8 cellular contexts compared by ENCODE assay signal in the genomic region with DNA sequence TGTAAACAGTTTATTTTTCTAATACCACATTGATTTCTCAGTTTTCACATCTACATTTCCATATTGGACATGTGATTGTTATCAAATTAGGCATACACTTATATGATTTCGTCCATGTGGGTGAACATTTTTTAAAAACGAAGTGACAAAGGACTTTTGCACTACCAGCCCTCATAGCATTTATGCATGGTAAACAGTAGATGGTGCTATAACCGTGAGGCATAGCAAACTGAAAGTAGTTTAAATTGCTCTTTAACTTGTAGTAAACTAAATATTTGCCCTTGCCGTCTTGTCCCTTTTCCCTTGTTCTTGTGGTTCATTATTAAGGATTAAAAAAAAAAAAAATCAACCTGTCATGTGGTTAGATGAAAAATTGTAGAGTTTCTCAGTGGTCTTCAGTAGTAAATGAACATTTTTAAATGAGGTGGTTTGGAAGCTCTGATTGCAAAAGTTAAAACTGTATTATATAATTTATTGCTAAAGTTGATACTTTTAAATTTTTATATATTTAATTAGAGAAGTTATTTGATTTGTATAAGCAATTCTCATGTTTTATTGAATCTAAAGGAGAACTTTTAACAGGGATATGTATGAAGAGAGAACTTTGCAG. TPM values are rescaled to one million over a fixed set of nuclear protein-coding genes. Genes with fewer than 3 reads are reported as not detected.
DNase-seq lines count a peak whose midpoint lies in the region; ATAC-seq, FAIRE-seq and TF ChIP-seq lines count a peak whose summit lies in the region.

No MANE protein-coding gene starts in this region.

- no peak overlapping the region for H3K9ac ChIP-seq in NT2/D1 (ENCODE audit: insufficient read length, low read depth)
- no peak overlapping the region for H3K9ac ChIP-seq in mammary epithelial cell (ENCODE audit: insufficient read depth, low read length)
- no peak overlapping the region for H3K9ac ChIP-seq in kidney (ENCODE audit: low read length in 2 of 2)

- H3K9me3 ChIP-seq in NT2/D1 (ENCODE audit: insufficient read depth, low read length) = no peaks in the 10 kb centered on the region
- H3K9me3 ChIP-seq in mammary epithelial cell (replicated peaks; ENCODE audit: insufficient read depth, low read length) = no peaks in the 10 kb centered on the region
- H3K9me3 ChIP-seq in kidney (ENCODE audit: control insufficient read depth in 1 of 2, low read length in 2 of 2) = no peaks in the 10 kb centered on the region

- H3K4me1 ChIP-seq in NT2/D1 (ENCODE audit: insufficient read depth, insufficient read length) (no peaks in the 10 kb centered on the region), mammary epithelial cell (ENCODE audit: insufficient read depth, low read length) (no peaks in the 10 kb centered on the region), kidney (ENCODE audit: control insufficient read depth in 1 of 2, insufficient read depth in 1 of 2, low read depth in 1 of 2, low read length in 2 of 2) (no peaks in the 10 kb centered on the region)

- H3K4me3 ChIP-seq in NT2/D1 (ENCODE audit: insufficient read length, low read depth) (no peak overlapping the region), mammary epithelial cell (replicated peaks in 1 of 3; ENCODE audit: insufficient read depth in 1 of 3, low read depth in 2 of 3, low read length in 3 of 3) (peak overlapping the region; percentile 15 to 40 (median 22)), kidney (ENCODE audit: low read length in 2 of 2) (peak overlapping the region; percentile 47 to 57)

- H4K20me1 ChIP-seq in mammary epithelial cell (ENCODE audit: insufficient read depth, low read length) = no peaks in the 10 kb centered on the region

- CTCF ChIA-PET in mammary epithelial cell (lab: Charles Lee; ENCODE audit: low non-redundant PET) = no interaction called here

- H2AFZ ChIP-seq in mammary epithelial cell (ENCODE audit: low read depth, low read length) = peak overlapping the region; percentile 60

- TF ChIP-seq CTCF in mammary epithelial cell (conservative IDR thresholded peaks at IDR 0.05 in 1 of 2, IDR thresholded peaks at IDR 0.05 in 1 of 2; ENCODE audit: extremely low read depth in 1 of 2, insufficient read depth in 1 of 2, low read depth in 1 of 2, low read length in 2 of 2) = peak; percentile 81 to 87
- TF ChIP-seq CTCF in kidney (IDR thresholded peaks at IDR 0.05; ENCODE audit: borderline replicate concordance, extremely low read depth, insufficient read depth) = peak; percentile 73

- dilution Hi-C loops in mammary epithelial cell (cut with HindIII; ENCODE audit: low sequenced_read_pairs) = no loop called here

- DNase-seq in ELR (ENCODE audit: low read depth) (peak; percentile 69), NT2/D1 (ENCODE audit: low read depth, low spot score) (peak; percentile 5), mammary epithelial cell (peak; percentile 36), kidney (no peak), stromal cell of bone marrow (ENCODE audit: low read depth) (peak; percentile 59)
- DNase-seq in NK-92 treated with Interleukin-12 subunit alpha and Interleukin-12 subunit beta, amount 100 ng/mL, for 24 hours (lab: John Stamatoyannopoulos, UW) = no peak

- H3K4me2 ChIP-seq in mammary epithelial cell (ENCODE audit: insufficient read depth, low read depth, low read length) = peak overlapping the region; percentile 69

- WGBS in mammary epithelial cell (ENCODE audit: low coverage, missing lambda C conversion rate) = 4% methylated on average over 4 of the region's 4 CpGs

- H3K27ac ChIP-seq in mammary epithelial cell (ENCODE audit: insufficient read depth, low read depth, low read length) (no peak overlapping the region), kidney (ENCODE audit: low read depth in 2 of 2, low read length in 2 of 2) (no peak overlapping the region)

- no TSS peak for BruUV-seq in mammary epithelial cell (replicated peaks; lab: Mats Ljungman, UMichigan)

- no peaks in the 10 kb centered on the region for H3K79me2 ChIP-seq in mammary epithelial cell (ENCODE audit: insufficient read depth, low read length)

- H3K27me3 ChIP-seq in NT2/D1 (ENCODE audit: insufficient read depth, insufficient read length) (no peaks in the 10 kb centered on the region), mammary epithelial cell (ENCODE audit: insufficient read depth, low read length) (no peaks in the 10 kb centered on the region)

- peak; percentile 92 for FAIRE-seq in kidney (lab: Jason Lieb, UNC)

- in situ Hi-C loops in mammary epithelial cell (cut with MboI; ENCODE audit: low sequenced_read_pairs in 2 of 2) = no loop called here

- H3K36me3 ChIP-seq in NT2/D1 (ENCODE audit: insufficient read depth, insufficient read length, low read length) (peaks cover 10% of the 10 kb centered on the region), mammary epithelial cell (ENCODE audit: insufficient read depth, low read length) (no peaks in the 10 kb centered on the region), kidney (ENCODE audit: control insufficient read depth in 1 of 2, insufficient read depth in 2 of 2, low read length in 2 of 2) (no peaks in the 10 kb centered on the region)

- ATAC-seq in GM19455 (IDR thresholded peaks at IDR 0.05; ENCODE audit: unreplicated experiment) (peak; percentile 85), HG03442 (IDR thresholded peaks at IDR 0.05; ENCODE audit: unreplicated experiment) (peak; percentile 92)

- intact Hi-C loops in mammary epithelial cell (cut with micrococcal nuclease) = loop anchor here (1.0 kb wide), 1 partner anchor 65 kb away; no protein-coding TSS in a partner anchor
- intact Hi-C loops in kidney (cut with DNase I) = no loop called here

RNA-seq across cellular contexts. Expression of gene STX19, which starts 24.0 kb away (rescaled TPM):
- not detected for total RNA-seq in mammary epithelial cell
- polyA plus RNA-seq in mammary epithelial cell = 0.10 TPM
- not detected for polyA minus RNA-seq in mammary epithelial cell
- total RNA-seq in kidney = not detected
- polyA plus RNA-seq in kidney (ENCODE audit: insufficient read depth, low read depth, low replicate concordance) = 0.47 TPM

RNA-seq across cellular contexts. Expression of gene ARL13B, which starts 24.5 kb away (rescaled TPM):
- total RNA-seq in mammary epithelial cell (10 to 100 TPM; 14.5 to 16.4 TPM), kidney (12.5 TPM)
- polyA plus RNA-seq in mammary epithelial cell (6.7 TPM), kidney (ENCODE audit: insufficient read depth, low read depth, low replicate concordance) (4.1 TPM)
- 7.8 TPM for polyA minus RNA-seq in mammary epithelial cell

RNA-seq across cellular contexts. Expression of gene PROS1, which starts 30.7 kb away (rescaled TPM):
- total RNA-seq in mammary epithelial cell (10 to 100 TPM in 1 of 2 donors, 1 to 10 TPM in 1; 9.6 to 80.2 TPM), kidney (56.2 TPM)
- polyA plus RNA-seq in mammary epithelial cell (6.2 TPM), kidney (ENCODE audit: insufficient read depth, low read depth, low replicate concordance) (30.0 TPM)
- polyA minus RNA-seq in mammary epithelial cell = 19.7 TPM

RNA-seq across cellular contexts. Expression of gene DHFR2, which starts 58.3 kb away (rescaled TPM):
- total RNA-seq in mammary epithelial cell = 1 to 10 TPM; 3.0 to 3.2 TPM
- polyA plus RNA-seq in mammary epithelial cell = 1.1 TPM
- polyA minus RNA-seq in mammary epithelial cell = 3.6 TPM
- 9.9 TPM for total RNA-seq in kidney
- 4.0 TPM for polyA plus RNA-seq in kidney (ENCODE audit: insufficient read depth, low read depth, low replicate concordance)

RNA-seq across cellular contexts. Expression of gene NSUN3, which starts 58.5 kb away (rescaled TPM):
- total RNA-seq in mammary epithelial cell (10 to 100 TPM in 1 of 2 donors, 1 to 10 TPM in 1; 7.6 to 10.8 TPM), kidney (16.3 TPM)
- polyA plus RNA-seq in mammary epithelial cell (2.0 TPM), kidney (ENCODE audit: insufficient read depth, low read depth, low replicate concordance) (6.5 TPM)
- polyA minus RNA-seq in mammary epithelial cell = 61.3 TPM

Comparison
In these comparisons a context has a peak if more than half of its experiments do, and no peak if none do; other contexts are left out.
1. DNase-seq: peak in ELR (single experiment), NT2/D1 (single experiment), mammary epithelial cell (single experiment) and stromal cell of bone marrow (single experiment); none in kidney (single experiment) and NK-92 treated with Interleukin-12 subunit alpha and Interleukin-12 subunit beta, amount 100 ng/mL, for 24 hours (single experiment).